In genomic region chr7:107154826-107155225, GRCh38 we compare ENCODE assay signal across 2 cellular contexts.
TF ChIP-seq lines count a peak whose summit lies in the region.

No MANE protein-coding gene starts in this region.

TF ChIP-seq in IMR-90, 13 proteins besides CTCF, POLR2A, EP300 and RAD21:
- no peak for TF ChIP-seq MAFK (IDR thresholded peaks at IDR 0.05; ENCODE audit: low read depth, low read length)
- no peak for TF ChIP-seq MAZ (IDR thresholded peaks at IDR 0.05; ENCODE audit: borderline replicate concordance, low read depth, low read length)
- TF ChIP-seq RFX5 (IDR thresholded peaks at IDR 0.05; ENCODE audit: low read depth, low read length), result no peak
- no peak for TF ChIP-seq SMC3 (IDR thresholded peaks at IDR 0.05; ENCODE audit: low read depth, low read length)
- no peak for TF ChIP-seq FOS (IDR thresholded peaks at IDR 0.05; ENCODE audit: low read depth, low read length)
- no peak for TF ChIP-seq NFE2L2 (IDR thresholded peaks at IDR 0.05; ENCODE audit: low read depth, low read length)
- no peak for TF ChIP-seq RCOR1 (IDR thresholded peaks at IDR 0.05; ENCODE audit: insufficient replicate concordance, low read length)
- no peak for TF ChIP-seq ELK1 (IDR thresholded peaks at IDR 0.05; ENCODE audit: borderline replicate concordance, low read depth, low read length)
- no peak for TF ChIP-seq CHD1 (IDR thresholded peaks at IDR 0.05; ENCODE audit: low read depth, low read length)
- no peak for TF ChIP-seq BHLHE40 (IDR thresholded peaks at IDR 0.05; ENCODE audit: low read depth, low read length)
- TF ChIP-seq MXI1 (IDR thresholded peaks at IDR 0.05; ENCODE audit: borderline replicate concordance, low read depth, low read length), result no peak
- no peak for TF ChIP-seq CEBPB (IDR thresholded peaks at IDR 0.05; ENCODE audit: low read depth, low read length)
- no peak for TF ChIP-seq USF2 (IDR thresholded peaks at IDR 0.05; ENCODE audit: low read depth, low read length)
TF ChIP-seq in IMR-90: peak in this region for 0.

TF ChIP-seq in K562, 482 proteins besides CTCF, POLR2A, EP300 and RAD21:
- TF ChIP-seq HBP1 (CRISPR knock-in tag; IDR thresholded peaks at IDR 0.05) (no peak), CBX2 (IDR thresholded peaks at IDR 0.05; ENCODE audit: insufficient read depth, low read length, poor library complexity, severe bottlenecking) (no peak), ZNF785 (CRISPR knock-in tag; IDR thresholded peaks at IDR 0.05) (no peak), TEAD4 (IDR thresholded peaks at IDR 0.05; ENCODE audit: low read length) (no peak), TEAD4 (CRISPR knock-in tag; IDR thresholded peaks at IDR 0.05; ENCODE audit: borderline replicate concordance) (0 out of 2 replicates have a peak, but pooled peaks have one; percentile 39), EHMT2 (IDR thresholded peaks at IDR 0.05) (no peak), MBD2 (IDR thresholded peaks at IDR 0.05; ENCODE audit: borderline replicate concordance, low read depth) (no peak), HDAC1 (IDR thresholded peaks at IDR 0.05) (no peak), PHB (CRISPR knock-in tag; IDR thresholded peaks at IDR 0.05) (no peak), ERF (CRISPR knock-in tag; IDR thresholded peaks at IDR 0.05) (no peak), ZNF431 (CRISPR knock-in tag; IDR thresholded peaks at IDR 0.05) (no peak), ZNF121 (CRISPR knock-in tag; conservative IDR thresholded peaks at IDR 0.05) (no peak), CBX8 (IDR thresholded peaks at IDR 0.05; ENCODE audit: borderline replicate concordance, extremely low read depth, low read depth, low read length, poor library complexity, severe bottlenecking) (no peak), ZNF518B (CRISPR knock-in tag; IDR thresholded peaks at IDR 0.05) (no peak), TAF1 (IDR thresholded peaks at IDR 0.05; ENCODE audit: control insufficient read depth, extremely low read depth, insufficient read depth, low read length, severe bottlenecking) (no peak), CBFA2T3 (IDR thresholded peaks at IDR 0.05) (peak; percentile 23; the same call in 1 of the 2 replicates), PTBP1 (IDR thresholded peaks at IDR 0.05; ENCODE audit: low read depth, low read length) (no peak), FOXP4 (CRISPR knock-in tag; IDR thresholded peaks at IDR 0.05; ENCODE audit: borderline replicate concordance) (no peak), BCOR (IDR thresholded peaks at IDR 0.05) (no peak), FOSL1 (tag; conservative IDR thresholded peaks at IDR 0.05) (no peak), CSDE1 (IDR thresholded peaks at IDR 0.05) (no peak), FOXA3 (CRISPR knock-in tag; conservative IDR thresholded peaks at IDR 0.05 in 1 of 2, IDR thresholded peaks at IDR 0.05 in 1 of 2) (0 out of 4 replicates have a peak, but pooled peaks of 1 of the 2 experiments have one; percentile 21), EP400 (IDR thresholded peaks at IDR 0.05) (no peak)
- TF ChIP-seq, protein P1, sequence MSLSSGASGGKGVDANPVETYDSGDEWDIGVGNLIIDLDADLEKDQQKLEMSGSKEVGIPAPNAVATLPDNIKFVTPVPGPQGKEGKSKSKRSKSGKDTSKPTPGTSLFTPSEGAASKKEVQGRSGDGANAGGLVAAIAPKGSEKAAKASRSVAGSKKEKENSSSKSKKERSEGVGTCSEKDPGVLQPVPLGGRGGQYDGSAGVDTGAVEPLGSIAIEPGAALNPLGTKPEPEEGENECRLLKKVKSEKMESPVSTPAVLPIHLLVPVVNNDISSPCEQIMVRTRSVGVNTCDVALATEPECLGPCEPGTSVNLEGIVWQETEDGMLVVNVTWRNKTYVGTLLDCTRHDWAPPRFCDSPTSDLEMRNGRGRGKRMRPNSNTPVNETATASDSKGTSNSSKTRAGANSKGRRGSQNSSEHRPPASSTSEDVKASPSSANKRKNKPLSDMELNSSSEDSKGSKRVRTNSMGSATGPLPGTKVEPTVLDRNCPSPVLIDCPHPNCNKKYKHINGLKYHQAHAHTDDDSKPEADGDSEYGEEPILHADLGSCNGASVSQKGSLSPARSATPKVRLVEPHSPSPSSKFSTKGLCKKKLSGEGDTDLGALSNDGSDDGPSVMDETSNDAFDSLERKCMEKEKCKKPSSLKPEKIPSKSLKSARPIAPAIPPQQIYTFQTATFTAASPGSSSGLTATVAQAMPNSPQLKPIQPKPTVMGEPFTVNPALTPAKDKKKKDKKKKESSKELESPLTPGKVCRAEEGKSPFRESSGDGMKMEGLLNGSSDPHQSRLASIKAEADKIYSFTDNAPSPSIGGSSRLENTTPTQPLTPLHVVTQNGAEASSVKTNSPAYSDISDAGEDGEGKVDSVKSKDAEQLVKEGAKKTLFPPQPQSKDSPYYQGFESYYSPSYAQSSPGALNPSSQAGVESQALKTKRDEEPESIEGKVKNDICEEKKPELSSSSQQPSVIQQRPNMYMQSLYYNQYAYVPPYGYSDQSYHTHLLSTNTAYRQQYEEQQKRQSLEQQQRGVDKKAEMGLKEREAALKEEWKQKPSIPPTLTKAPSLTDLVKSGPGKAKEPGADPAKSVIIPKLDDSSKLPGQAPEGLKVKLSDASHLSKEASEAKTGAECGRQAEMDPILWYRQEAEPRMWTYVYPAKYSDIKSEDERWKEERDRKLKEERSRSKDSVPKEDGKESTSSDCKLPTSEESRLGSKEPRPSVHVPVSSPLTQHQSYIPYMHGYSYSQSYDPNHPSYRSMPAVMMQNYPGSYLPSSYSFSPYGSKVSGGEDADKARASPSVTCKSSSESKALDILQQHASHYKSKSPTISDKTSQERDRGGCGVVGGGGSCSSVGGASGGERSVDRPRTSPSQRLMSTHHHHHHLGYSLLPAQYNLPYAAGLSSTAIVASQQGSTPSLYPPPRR (CRISPR knock-in tag; IDR thresholded peaks at IDR 0.05; ENCODE audit: borderline replicate concordance), result no peak
- TF ChIP-seq, protein P2, sequence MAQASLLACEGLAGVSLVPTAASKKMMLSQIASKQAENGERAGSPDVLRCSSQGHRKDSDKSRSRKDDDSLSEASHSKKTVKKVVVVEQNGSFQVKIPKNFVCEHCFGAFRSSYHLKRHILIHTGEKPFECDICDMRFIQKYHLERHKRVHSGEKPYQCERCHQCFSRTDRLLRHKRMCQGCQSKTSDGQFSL (CRISPR knock-in tag; IDR thresholded peaks at IDR 0.05), result no peak
- TF ChIP-seq, protein P2 (tag; IDR thresholded peaks at IDR 0.05), result no peak
